17 cellular contexts compared by ENCODE assay signal in the genomic region with DNA sequence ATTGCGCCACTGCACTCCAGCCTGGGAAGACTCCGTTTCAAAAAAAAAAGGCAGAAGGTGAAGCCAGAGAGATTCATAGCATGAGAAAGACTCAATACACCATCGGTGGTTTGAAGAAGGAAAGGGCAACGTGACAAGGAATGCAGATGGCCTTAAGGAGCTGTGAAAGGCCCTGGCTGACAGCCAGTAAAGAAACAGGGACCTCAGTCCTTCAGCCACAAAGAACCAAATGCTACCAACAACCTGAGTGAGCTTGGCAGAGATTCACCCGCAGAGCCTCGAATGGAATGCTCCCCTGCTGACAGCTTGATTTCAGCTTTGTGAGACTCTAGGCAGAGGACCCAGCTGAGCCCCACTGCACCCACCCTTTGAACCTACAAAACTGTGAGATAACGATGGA.
DNase-seq lines count a peak whose midpoint lies in the region; ATAC-seq and TF ChIP-seq lines count a peak whose summit lies in the region.
"Had no signal": no experiment of that assay in that cellular context is flagged by ENCODE, and none has a peak within 500 bp of the region (broad histone marks: within the 10 kb centered on the region; RNA-seq: fewer than 3 reads in every experiment).

No MANE protein-coding gene starts in this region.

- no peaks in the 10 kb centered on the region for H3K36me3 Mint-ChIP-seq in activated CD4-positive, alpha-beta T cell treated with anti-CD3 and anti-CD28 coated beads, Interleukin-2, amount 10 ng/mL, durations not matched to agents 24 days and 14 days (ENCODE audit: low read depth)
- H3K36me3 Mint-ChIP-seq: activated naive CD8-positive, alpha-beta T cell treated with anti-CD3 and anti-CD28 coated beads for 36 hours had no signal

- ATAC-seq in foreskin keratinocyte (no peak), HG02571 (IDR thresholded peaks at IDR 0.05; ENCODE audit: unreplicated experiment) (no peak)
- ATAC-seq: HCT116, sciatic nerve, WTC11 had no signal

- H3K27me3 ChIP-seq in SJSA1 (replicated peaks) = no peaks in the 10 kb centered on the region
- no peaks in the 10 kb centered on the region for H3K27me3 ChIP-seq in foreskin keratinocyte

- H3K4me1 ChIP-seq in SJSA1 (replicated peaks) = peaks cover 70% of the 10 kb centered on the region
- peaks cover 19% of the 10 kb centered on the region for H3K4me1 ChIP-seq in foreskin keratinocyte

- H3K27me3 Mint-ChIP-seq in activated CD4-positive, alpha-beta T cell treated with anti-CD3 and anti-CD28 coated beads, Interleukin-2, amount 10 ng/mL, durations not matched to agents 24 days and 14 days = no peaks in the 10 kb centered on the region

- H3K4me1 Mint-ChIP-seq in activated CD4-positive, alpha-beta T cell treated with anti-CD3 and anti-CD28 coated beads, Interleukin-2, amount 10 ng/mL, durations not matched to agents 24 days and 14 days = peaks cover 4% of the 10 kb centered on the region

- peak overlapping the region; percentile 94 for H3K27ac ChIP-seq in SJSA1
- H3K27ac ChIP-seq in foreskin keratinocyte = peak overlapping the region; percentile 71

- H3K27ac Mint-ChIP-seq in activated CD4-positive, alpha-beta T cell treated with anti-CD3 and anti-CD28 coated beads, Interleukin-2, amount 10 ng/mL, durations not matched to agents 24 days and 14 days = no peak overlapping the region
- H3K27ac Mint-ChIP-seq: activated naive CD8-positive, alpha-beta T cell treated with anti-CD3 and anti-CD28 coated beads for 36 hours; WTC11 had no signal

- intact Hi-C loops in activated CD4-positive, alpha-beta T cell treated with anti-CD3 and anti-CD28 coated beads, Interleukin-2, amount 10 ng/mL, durations not matched to agents 24 days and 14 days (cut with micrococcal nuclease) = no loop called here

- no peaks in the 10 kb centered on the region for H3K9me3 Mint-ChIP-seq in activated CD4-positive, alpha-beta T cell treated with anti-CD3 and anti-CD28 coated beads, Interleukin-2, amount 10 ng/mL, durations not matched to agents 24 days and 14 days
- H3K9me3 Mint-ChIP-seq: activated naive CD8-positive, alpha-beta T cell treated with anti-CD3 and anti-CD28 coated beads for 36 hours had no signal

- no peak overlapping the region for H3K4me3 Mint-ChIP-seq in activated CD4-positive, alpha-beta T cell treated with anti-CD3 and anti-CD28 coated beads, Interleukin-2, amount 10 ng/mL, durations not matched to agents 24 days and 14 days
- H3K4me3 Mint-ChIP-seq: activated naive CD8-positive, alpha-beta T cell treated with anti-CD3 and anti-CD28 coated beads for 36 hours; neural crest cell; WTC11 had no signal

- no peak for TF ChIP-seq CTCF in foreskin keratinocyte (conservative IDR thresholded peaks at IDR 0.05)

- H3K36me3 ChIP-seq in SJSA1 = no peaks in the 10 kb centered on the region

- H3K4me3 ChIP-seq in SJSA1 = no peak overlapping the region

- H3K9me3 ChIP-seq in SJSA1 (replicated peaks) = peaks cover 10% of the 10 kb centered on the region

- DNase-seq in NCI-H2171 treated with DMSO at 0.1 percent for 48 hours (lab: John Stamatoyannopoulos, UW) (peak; percentile 58), NCI-H2171 (lab: John Stamatoyannopoulos, UW) (no peak), SJSA1 (ENCODE audit: low read depth in 1 of 2, low spot score in 2 of 2) (peak; percentile 66 to 72), foreskin keratinocyte (no peak), NCI-H748 treated with DMSO at 0.1 percent for 48 hours (lab: John Stamatoyannopoulos, UW) (no peak), T-helper 9 cell (no peak)
- no peak for DNase-seq in activated CD4-positive, alpha-beta T cell treated with anti-CD3 and anti-CD28 coated beads, Interleukin-2, amount 10 ng/mL, durations not matched to agents 24 days and 14 days
- DNase-seq: 8988T; activated CD8-positive, alpha-beta memory T cell treated with anti-CD3 and anti-CD28 coated beads, Interleukin-2, amount 50 U/mL, for 4 hours; activated naive CD8-positive, alpha-beta T cell treated with anti-CD3 and anti-CD28 coated beads for 36 hours; erythroblast; stimulated activated naive CD4-positive, alpha-beta T cell treated with Interleukin-2 at 50 U/mL for 16 hours had no signal

Comparison
In these comparisons a context has a peak if more than half of its experiments do, and no peak if none do; other contexts are left out.
1. DNase-seq: peak in NCI-H2171 treated with DMSO at 0.1 percent for 48 hours (single experiment) and SJSA1 (2 of 2); none in NCI-H2171 (single experiment), foreskin keratinocyte (0 of 2), NCI-H748 treated with DMSO at 0.1 percent for 48 hours (single experiment), T-helper 9 cell (single experiment) and activated CD4-positive, alpha-beta T cell treated with anti-CD3 and anti-CD28 coated beads, Interleukin-2, amount 10 ng/mL, durations not matched to agents 24 days and 14 days (single experiment).